9 cellular contexts compared by ENCODE assay signal in genomic region chr19:9917322-9917721, GRCh38. TPM values are rescaled to one million over a fixed set of nuclear protein-coding genes. Genes with fewer than 3 reads are reported as not detected.
DNase-seq lines count a peak whose midpoint lies in the region; ATAC-seq and TF ChIP-seq lines count a peak whose summit lies in the region.
"Had no signal": no experiment of that assay in that cellular context is flagged by ENCODE, and none has a peak within 500 bp of the region (broad histone marks: within the 10 kb centered on the region; RNA-seq: fewer than 3 reads in every experiment).

No MANE protein-coding gene starts in this region.

- no peaks in the 10 kb centered on the region for H3K9me3 Mint-ChIP-seq in effector memory CD8-positive, alpha-beta T cell
- H3K9me3 Mint-ChIP-seq in immature natural killer cell: no peaks in the 10 kb centered on the region

- peak; percentile 57 for ATAC-seq in gastroesophageal sphincter
- no peak for ATAC-seq in HG02884 (IDR thresholded peaks at IDR 0.05; ENCODE audit: unreplicated experiment)
- no peak for ATAC-seq in effector memory CD8-positive, alpha-beta T cell (replicated peaks)

- H3K27me3 Mint-ChIP-seq in effector memory CD8-positive, alpha-beta T cell: peaks cover 31 to 44% of the 10 kb centered on the region in 2 donors
- peaks cover 8 to 20% (median 18%) of the 10 kb centered on the region in 3 donors for H3K27me3 Mint-ChIP-seq in immature natural killer cell (ENCODE audit: low read depth in 3 of 3)

- H3K9me3 ChIP-seq in gastroesophageal sphincter (no peaks in the 10 kb centered on the region), testis (no peaks in the 10 kb centered on the region)
- H3K9me3 ChIP-seq: psoas muscle had no signal

- no peak overlapping the region for H3K4me3 Mint-ChIP-seq in effector memory CD8-positive, alpha-beta T cell
- H3K4me3 Mint-ChIP-seq in immature natural killer cell: no peak overlapping the region

- H3K4me3 ChIP-seq in gastroesophageal sphincter (no peak overlapping the region), testis (no peak overlapping the region)
- H3K4me3 ChIP-seq: psoas muscle had no signal

- peaks cover 88% of the 10 kb centered on the region for H3K27me3 ChIP-seq in gastroesophageal sphincter
- no peaks in the 10 kb centered on the region for H3K27me3 ChIP-seq in testis

- TF ChIP-seq EP300 in gastroesophageal sphincter (IDR thresholded peaks at IDR 0.05): no peak

- H3K36me3 Mint-ChIP-seq in effector memory CD8-positive, alpha-beta T cell (ENCODE audit: insufficient read depth): peaks cover 3% of the 10 kb centered on the region
- H3K36me3 Mint-ChIP-seq in immature natural killer cell: no peaks in the 10 kb centered on the region

- WGBS in gastroesophageal sphincter (ENCODE audit: low coverage in 1 of 2), 2 donors: 3% methylated on average over 3 of the region's 3 CpGs; no CpG with 5 or more reads in 1 of the 2 donors
- WGBS in testis, 2 donors: 11 to 13% methylated on average over 3 of the region's 3 CpGs

- peaks cover 0 to 27% (median 17%) of the 10 kb centered on the region in 3 donors for H3K4me1 ChIP-seq in gastroesophageal sphincter
- peaks cover 4% of the 10 kb centered on the region for H3K4me1 ChIP-seq in testis
- H3K4me1 ChIP-seq: psoas muscle had no signal

- intact Hi-C loops in testis (cut with DNase I; ENCODE audit: low total_unique reads): no loop called here

- H3K27ac ChIP-seq in gastroesophageal sphincter (no peak overlapping the region), testis (no peak overlapping the region)
- H3K27ac ChIP-seq: psoas muscle had no signal

- H3K36me3 ChIP-seq in gastroesophageal sphincter (no peaks in the 10 kb centered on the region), testis (ENCODE audit: low read depth, missing control alignments) (no peaks in the 10 kb centered on the region)

- TF ChIP-seq POLR2A in gastroesophageal sphincter (IDR thresholded peaks at IDR 0.05) (no peak), testis (IDR thresholded peaks at IDR 0.05) (no peak)

- H3K27ac Mint-ChIP-seq in effector memory CD8-positive, alpha-beta T cell: no peak overlapping the region
- peak overlapping the region in 1 of 6 donors; percentile 59 for H3K27ac Mint-ChIP-seq in immature natural killer cell

- no peak for TF ChIP-seq CTCF in gastroesophageal sphincter (IDR thresholded peaks at IDR 0.05)
- peak in 1 of 3 experiments; percentile 16 for TF ChIP-seq CTCF in testis (IDR thresholded peaks at IDR 0.05)

- H3K4me1 Mint-ChIP-seq in effector memory CD8-positive, alpha-beta T cell (ENCODE audit: low read depth in 2 of 2): peaks cover 1 to 8% of the 10 kb centered on the region in 2 donors
- H3K4me1 Mint-ChIP-seq in immature natural killer cell: peaks cover 6 to 12% of the 10 kb centered on the region in 2 donors

- DNase-seq in COLO668 (lab: John Stamatoyannopoulos, UW; ENCODE audit: unreplicated experiment) (peak; percentile 12), HuH-7.5 (ENCODE audit: low spot score) (peak; percentile 75), SKM-1 treated with dmso at 0.1 percent for 144 hours (lab: John Stamatoyannopoulos, UW; ENCODE audit: unreplicated experiment) (peak; percentile 47), testis (peak; percentile 47), immature natural killer cell (no peak)
- no peak for DNase-seq in effector memory CD8-positive, alpha-beta T cell
- DNase-seq: psoas muscle had no signal

RNA-seq across cellular contexts. Expression of gene OLFM2, which starts 19.0 kb away (rescaled TPM):
- total RNA-seq in gastroesophageal sphincter (10 to 100 TPM in 1 of 4 donors, 1 to 10 TPM in 3; 2.6 to 21.9 (median 8.5) TPM), testis (10 to 100 TPM; 15.9 to 22.5 TPM)
- polyA plus RNA-seq in testis (ENCODE audit: insufficient read depth, low read depth, low replicate concordance) (27.0 TPM), immature natural killer cell (1 to 10 TPM; 1.9 to 3.7 (median 3.7) TPM)

Comparison
In these comparisons a context has a peak if more than half of its experiments do, and no peak if none do; other contexts are left out.
1. DNase-seq: peak in COLO668 (single experiment), HuH-7.5 (single experiment), SKM-1 treated with dmso at 0.1 percent for 144 hours (single experiment) and testis (single experiment); none in effector memory CD8-positive, alpha-beta T cell (0 of 3) and immature natural killer cell (0 of 3).